ENCODE assay signal across 1 cellular context in the genomic region with DNA sequence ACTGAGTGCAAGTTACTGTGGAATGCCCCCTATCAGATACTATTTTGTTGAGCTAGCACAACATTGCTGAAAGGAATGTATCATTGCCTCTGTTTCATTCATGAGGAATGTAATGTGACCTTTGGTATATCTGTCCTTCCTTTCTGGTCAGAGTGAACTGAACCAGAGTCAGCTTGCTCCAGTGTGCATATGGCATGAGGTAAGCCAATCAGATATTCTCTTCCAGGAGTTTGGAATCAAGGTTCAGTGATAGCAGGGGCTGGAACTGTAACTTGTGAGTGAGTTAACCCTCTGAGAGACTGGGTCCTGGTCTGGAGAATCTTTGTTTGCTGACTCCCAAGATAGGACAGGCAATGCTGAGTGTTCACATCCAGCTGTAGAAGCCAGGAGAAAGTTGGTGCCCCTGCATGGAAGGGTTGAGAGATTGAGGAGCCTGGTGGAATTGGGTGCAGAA.
A peak's percentile ranks its signal among the peaks of the same experiment; 100 is the strongest.
TF ChIP-seq lines count a peak whose summit lies in the region.

No MANE protein-coding gene starts in this region.

TF ChIP-seq in HepG2, 621 proteins besides CTCF, POLR2A, EP300 and RAD21 (continued from another document and continues in another):
- TF ChIP-seq RXRB (CRISPR knock-in tag; IDR thresholded peaks at IDR 0.05; ENCODE audit: borderline replicate concordance), result peak; percentile 75; the same call in 1 of the 2 replicates
- TF ChIP-seq HIVEP1 (CRISPR knock-in tag; IDR thresholded peaks at IDR 0.05), result no peak
- no peak for TF ChIP-seq ZNF747 (CRISPR knock-in tag; IDR thresholded peaks at IDR 0.05; ENCODE audit: borderline replicate concordance)
- no peak for TF ChIP-seq CENPT (CRISPR knock-in tag; IDR thresholded peaks at IDR 0.05; ENCODE audit: low read depth)
- no peak for TF ChIP-seq ZNF205 (CRISPR knock-in tag; IDR thresholded peaks at IDR 0.05)
- TF ChIP-seq MXI1 (IDR thresholded peaks at IDR 0.05; ENCODE audit: borderline replicate concordance, low read depth, low read length), result peak; percentile 17; the same call in 1 of the 3 replicates
- TF ChIP-seq KLF9 (CRISPR knock-in tag; IDR thresholded peaks at IDR 0.05; ENCODE audit: low read depth), result no peak
- TF ChIP-seq SMYD3 (CRISPR knock-in tag; IDR thresholded peaks at IDR 0.05), result no peak
- TF ChIP-seq ZBTB4 (CRISPR knock-in tag; IDR thresholded peaks at IDR 0.05; ENCODE audit: borderline replicate concordance), result no peak
- TF ChIP-seq HBP1 (CRISPR knock-in tag; IDR thresholded peaks at IDR 0.05; ENCODE audit: low read depth), result no peak
- TF ChIP-seq, protein P1, sequence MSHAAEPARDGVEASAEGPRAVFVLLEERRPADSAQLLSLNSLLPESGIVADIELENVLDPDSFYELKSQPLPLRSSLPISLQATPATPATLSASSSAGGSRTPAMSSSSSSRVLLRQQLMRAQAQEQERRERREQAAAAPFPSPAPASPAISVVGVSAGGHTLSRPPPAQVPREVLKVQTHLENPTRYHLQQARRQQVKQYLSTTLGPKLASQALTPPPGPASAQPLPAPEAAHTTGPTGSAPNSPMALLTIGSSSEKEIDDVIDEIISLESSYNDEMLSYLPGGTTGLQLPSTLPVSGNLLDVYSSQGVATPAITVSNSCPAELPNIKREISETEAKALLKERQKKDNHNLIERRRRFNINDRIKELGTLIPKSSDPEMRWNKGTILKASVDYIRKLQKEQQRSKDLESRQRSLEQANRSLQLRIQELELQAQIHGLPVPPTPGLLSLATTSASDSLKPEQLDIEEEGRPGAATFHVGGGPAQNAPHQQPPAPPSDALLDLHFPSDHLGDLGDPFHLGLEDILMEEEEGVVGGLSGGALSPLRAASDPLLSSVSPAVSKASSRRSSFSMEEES (CRISPR knock-in tag; IDR thresholded peaks at IDR 0.05), result no peak
- no peak for TF ChIP-seq MEIS1 (CRISPR knock-in tag; IDR thresholded peaks at IDR 0.05; ENCODE audit: borderline replicate concordance)
- TF ChIP-seq ZZZ3 (CRISPR knock-in tag; IDR thresholded peaks at IDR 0.05; ENCODE audit: borderline replicate concordance), result no peak
- no peak for TF ChIP-seq FOXC1 (CRISPR knock-in tag; IDR thresholded peaks at IDR 0.05; ENCODE audit: borderline replicate concordance)
- no peak for TF ChIP-seq SIN3A (IDR thresholded peaks at IDR 0.05; ENCODE audit: borderline replicate concordance, low read depth, low read length)
- TF ChIP-seq, protein P2, sequence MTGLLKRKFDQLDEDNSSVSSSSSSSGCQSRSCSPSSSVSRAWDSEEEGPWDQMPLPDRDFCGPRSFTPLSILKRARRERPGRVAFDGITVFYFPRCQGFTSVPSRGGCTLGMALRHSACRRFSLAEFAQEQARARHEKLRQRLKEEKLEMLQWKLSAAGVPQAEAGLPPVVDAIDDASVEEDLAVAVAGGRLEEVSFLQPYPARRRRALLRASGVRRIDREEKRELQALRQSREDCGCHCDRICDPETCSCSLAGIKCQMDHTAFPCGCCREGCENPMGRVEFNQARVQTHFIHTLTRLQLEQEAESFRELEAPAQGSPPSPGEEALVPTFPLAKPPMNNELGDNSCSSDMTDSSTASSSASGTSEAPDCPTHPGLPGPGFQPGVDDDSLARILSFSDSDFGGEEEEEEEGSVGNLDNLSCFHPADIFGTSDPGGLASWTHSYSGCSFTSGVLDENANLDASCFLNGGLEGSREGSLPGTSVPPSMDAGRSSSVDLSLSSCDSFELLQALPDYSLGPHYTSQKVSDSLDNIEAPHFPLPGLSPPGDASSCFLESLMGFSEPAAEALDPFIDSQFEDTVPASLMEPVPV (CRISPR knock-in tag; IDR thresholded peaks at IDR 0.05), result no peak
- no peak for TF ChIP-seq NR1H2 (CRISPR knock-in tag; IDR thresholded peaks at IDR 0.05; ENCODE audit: borderline replicate concordance, low read depth)
- no peak for TF ChIP-seq HOXA7 (CRISPR knock-in tag; IDR thresholded peaks at IDR 0.05)
- TF ChIP-seq PRMT3 (CRISPR knock-in tag; IDR thresholded peaks at IDR 0.05; ENCODE audit: borderline replicate concordance, low read depth), result no peak
- no peak for TF ChIP-seq YY1 (IDR thresholded peaks at IDR 0.05; ENCODE audit: insufficient read depth, insufficient replicate concordance, low read depth, low read length)
- 0 out of 2 replicates have a peak, but pooled peaks have one; percentile 23 for TF ChIP-seq ZFP90 (CRISPR knock-in tag; IDR thresholded peaks at IDR 0.05; ENCODE audit: borderline replicate concordance)
- TF ChIP-seq ZNF430 (CRISPR knock-in tag; IDR thresholded peaks at IDR 0.05), result peak; percentile 56; the same call in 1 of the 2 replicates
- no peak for TF ChIP-seq KDM1A (CRISPR knock-in tag; IDR thresholded peaks at IDR 0.05)
- TF ChIP-seq ZNF792 (CRISPR knock-in tag; IDR thresholded peaks at IDR 0.05), result peak; percentile 24; the same call in 1 of the 2 replicates
- TF ChIP-seq, protein P3, sequence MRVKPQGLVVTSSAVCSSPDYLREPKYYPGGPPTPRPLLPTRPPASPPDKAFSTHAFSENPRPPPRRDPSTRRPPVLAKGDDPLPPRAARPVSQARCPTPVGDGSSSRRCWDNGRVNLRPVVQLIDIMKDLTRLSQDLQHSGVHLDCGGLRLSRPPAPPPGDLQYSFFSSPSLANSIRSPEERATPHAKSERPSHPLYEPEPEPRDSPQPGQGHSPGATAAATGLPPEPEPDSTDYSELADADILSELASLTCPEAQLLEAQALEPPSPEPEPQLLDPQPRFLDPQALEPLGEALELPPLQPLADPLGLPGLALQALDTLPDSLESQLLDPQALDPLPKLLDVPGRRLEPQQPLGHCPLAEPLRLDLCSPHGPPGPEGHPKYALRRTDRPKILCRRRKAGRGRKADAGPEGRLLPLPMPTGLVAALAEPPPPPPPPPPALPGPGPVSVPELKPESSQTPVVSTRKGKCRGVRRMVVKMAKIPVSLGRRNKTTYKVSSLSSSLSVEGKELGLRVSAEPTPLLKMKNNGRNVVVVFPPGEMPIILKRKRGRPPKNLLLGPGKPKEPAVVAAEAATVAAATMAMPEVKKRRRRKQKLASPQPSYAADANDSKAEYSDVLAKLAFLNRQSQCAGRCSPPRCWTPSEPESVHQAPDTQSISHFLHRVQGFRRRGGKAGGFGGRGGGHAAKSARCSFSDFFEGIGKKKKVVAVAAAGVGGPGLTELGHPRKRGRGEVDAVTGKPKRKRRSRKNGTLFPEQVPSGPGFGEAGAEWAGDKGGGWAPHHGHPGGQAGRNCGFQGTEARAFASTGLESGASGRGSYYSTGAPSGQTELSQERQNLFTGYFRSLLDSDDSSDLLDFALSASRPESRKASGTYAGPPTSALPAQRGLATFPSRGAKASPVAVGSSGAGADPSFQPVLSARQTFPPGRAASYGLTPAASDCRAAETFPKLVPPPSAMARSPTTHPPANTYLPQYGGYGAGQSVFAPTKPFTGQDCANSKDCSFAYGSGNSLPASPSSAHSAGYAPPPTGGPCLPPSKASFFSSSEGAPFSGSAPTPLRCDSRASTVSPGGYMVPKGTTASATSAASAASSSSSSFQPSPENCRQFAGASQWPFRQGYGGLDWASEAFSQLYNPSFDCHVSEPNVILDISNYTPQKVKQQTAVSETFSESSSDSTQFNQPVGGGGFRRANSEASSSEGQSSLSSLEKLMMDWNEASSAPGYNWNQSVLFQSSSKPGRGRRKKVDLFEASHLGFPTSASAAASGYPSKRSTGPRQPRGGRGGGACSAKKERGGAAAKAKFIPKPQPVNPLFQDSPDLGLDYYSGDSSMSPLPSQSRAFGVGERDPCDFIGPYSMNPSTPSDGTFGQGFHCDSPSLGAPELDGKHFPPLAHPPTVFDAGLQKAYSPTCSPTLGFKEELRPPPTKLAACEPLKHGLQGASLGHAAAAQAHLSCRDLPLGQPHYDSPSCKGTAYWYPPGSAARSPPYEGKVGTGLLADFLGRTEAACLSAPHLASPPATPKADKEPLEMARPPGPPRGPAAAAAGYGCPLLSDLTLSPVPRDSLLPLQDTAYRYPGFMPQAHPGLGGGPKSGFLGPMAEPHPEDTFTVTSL (CRISPR knock-in tag; IDR thresholded peaks at IDR 0.05; ENCODE audit: borderline replicate concordance), result peak; percentile 51; the same call in 1 of the 2 replicates
- TF ChIP-seq, protein P4, sequence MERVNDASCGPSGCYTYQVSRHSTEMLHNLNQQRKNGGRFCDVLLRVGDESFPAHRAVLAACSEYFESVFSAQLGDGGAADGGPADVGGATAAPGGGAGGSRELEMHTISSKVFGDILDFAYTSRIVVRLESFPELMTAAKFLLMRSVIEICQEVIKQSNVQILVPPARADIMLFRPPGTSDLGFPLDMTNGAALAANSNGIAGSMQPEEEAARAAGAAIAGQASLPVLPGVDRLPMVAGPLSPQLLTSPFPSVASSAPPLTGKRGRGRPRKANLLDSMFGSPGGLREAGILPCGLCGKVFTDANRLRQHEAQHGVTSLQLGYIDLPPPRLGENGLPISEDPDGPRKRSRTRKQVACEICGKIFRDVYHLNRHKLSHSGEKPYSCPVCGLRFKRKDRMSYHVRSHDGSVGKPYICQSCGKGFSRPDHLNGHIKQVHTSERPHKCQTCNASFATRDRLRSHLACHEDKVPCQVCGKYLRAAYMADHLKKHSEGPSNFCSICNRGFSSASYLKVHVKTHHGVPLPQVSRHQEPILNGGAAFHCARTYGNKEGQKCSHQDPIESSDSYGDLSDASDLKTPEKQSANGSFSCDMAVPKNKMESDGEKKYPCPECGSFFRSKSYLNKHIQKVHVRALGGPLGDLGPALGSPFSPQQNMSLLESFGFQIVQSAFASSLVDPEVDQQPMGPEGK (CRISPR knock-in tag; IDR thresholded peaks at IDR 0.05), result no peak
- TF ChIP-seq ZNF451 (CRISPR knock-in tag; IDR thresholded peaks at IDR 0.05), result no peak
- TF ChIP-seq BCL6 (CRISPR knock-in tag; IDR thresholded peaks at IDR 0.05), result peak; percentile 93
- peak; percentile 51; the same call in 1 of the 2 replicates for TF ChIP-seq SOX5 (CRISPR knock-in tag; IDR thresholded peaks at IDR 0.05; ENCODE audit: borderline replicate concordance)
- no peak for TF ChIP-seq ZSCAN25 (CRISPR knock-in tag; IDR thresholded peaks at IDR 0.05)
- no peak for TF ChIP-seq U2AF2 (IDR thresholded peaks at IDR 0.05; ENCODE audit: low read depth, low read length)
- TF ChIP-seq, protein P5, sequence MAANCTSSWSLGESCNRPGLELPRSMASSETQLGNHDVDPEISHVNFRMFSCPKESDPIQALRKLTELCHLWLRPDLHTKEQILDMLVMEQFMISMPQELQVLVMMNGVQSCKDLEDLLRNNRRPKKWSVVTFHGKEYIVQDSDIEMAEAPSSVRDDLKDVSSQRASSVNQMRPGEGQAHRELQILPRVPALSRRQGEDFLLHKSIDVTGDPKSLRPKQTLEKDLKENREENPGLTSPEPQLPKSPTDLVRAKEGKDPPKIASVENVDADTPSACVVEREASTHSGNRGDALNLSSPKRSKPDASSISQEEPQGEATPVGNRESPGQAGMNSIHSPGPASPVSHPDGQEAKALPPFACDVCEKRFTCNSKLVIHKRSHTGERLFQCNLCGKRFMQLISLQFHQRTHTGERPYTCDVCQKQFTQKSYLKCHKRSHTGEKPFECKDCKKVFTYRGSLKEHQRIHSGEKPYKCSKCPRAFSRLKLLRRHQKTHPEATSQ (CRISPR knock-in tag; IDR thresholded peaks at IDR 0.05; ENCODE audit: borderline replicate concordance), result no peak
